ENCODE assay signal across 18 cellular contexts in genomic region chr7:8908889-8909288, GRCh38.
"Had no signal": no experiment of that assay in that cellular context is flagged by ENCODE, and none has a peak within 500 bp of the region (broad histone marks: within the 10 kb centered on the region; RNA-seq: fewer than 3 reads in every experiment).

No MANE protein-coding gene starts in this region.

- H3K27ac ChIP-seq: ascending aorta, colonic mucosa, gastrocnemius medialis, left ventricle myocardium inferior, sigmoid colon, VCaP had no signal

- H3K9me3 ChIP-seq: ascending aorta, colonic mucosa, gastrocnemius medialis, left ventricle myocardium inferior, sigmoid colon had no signal

- H3K4me1 Mint-ChIP-seq: central memory CD8-positive, alpha-beta T cell; stimulated activated memory B cell treated with anti-CD40 and anti-IgM and Interleukin-4, amounts not matched to agents 10 μg/mL and 1 μg/mL and 100 μg/mL, for 72 hours had no signal

- H3K36me3 Mint-ChIP-seq: stimulated activated memory B cell treated with anti-CD40 and anti-IgM and Interleukin-4, amounts not matched to agents 10 μg/mL and 1 μg/mL and 100 μg/mL, for 72 hours had no signal

- DNase-seq: activated CD4-positive, alpha-beta T cell treated with anti-CD3 and anti-CD28 coated beads, Interleukin-2, amount 50 U/mL, for 1 hour; activated CD4-positive, CD25-positive, alpha-beta regulatory T cell treated with anti-CD3 and anti-CD28 coated beads, Interleukin-2, amount 50 U/mL, for 72 hours; activated effector memory CD4-positive, alpha-beta T cell treated with anti-CD3 and anti-CD28 coated beads, Interleukin-2, amount 50 U/mL, for 16 hours; activated naive CD4-positive, alpha-beta T cell treated with anti-CD3 and anti-CD28 coated beads, Interleukin-2, amount 50 U/mL, for 16 hours; activated T-cell treated with anti-CD3 and anti-CD28 coated beads, Interleukin-2, amount 50 U/mL, for 72 hours; colonic mucosa; gastrocnemius medialis; head of caudate nucleus; kidney; left ventricle myocardium inferior; occipital lobe; posterior cingulate gyrus; sigmoid colon; stimulated activated CD4-positive, alpha-beta T cell treated with anti-CD3 and anti-CD28 coated beads, Interleukin-4, amount 100 ng/mL, for 4 hours had no signal

- H3K27me3 ChIP-seq: ascending aorta, colonic mucosa, gastrocnemius medialis, sigmoid colon had no signal

- H3K27me3 Mint-ChIP-seq: central memory CD8-positive, alpha-beta T cell; stimulated activated memory B cell treated with anti-CD40 and anti-IgM and Interleukin-4, amounts not matched to agents 10 μg/mL and 1 μg/mL and 100 μg/mL, for 72 hours had no signal

- H3K4me1 ChIP-seq: ascending aorta, colonic mucosa, gastrocnemius medialis, left ventricle myocardium inferior, sigmoid colon had no signal

- H3K36me3 ChIP-seq: ascending aorta, colonic mucosa, gastrocnemius medialis, left ventricle myocardium inferior, sigmoid colon had no signal

- H3K4me3 Mint-ChIP-seq: activated T-cell treated with anti-CD3 and anti-CD28 coated beads, Interleukin-2, amount 50 U/mL, for 72 hours; central memory CD8-positive, alpha-beta T cell; stimulated activated memory B cell treated with anti-CD40 and anti-IgM and Interleukin-4, amounts not matched to agents 10 μg/mL and 1 μg/mL and 100 μg/mL, for 72 hours had no signal

- H3K27ac Mint-ChIP-seq: activated T-cell treated with anti-CD3 and anti-CD28 coated beads, Interleukin-2, amount 50 U/mL, for 72 hours; stimulated activated memory B cell treated with anti-CD40 and anti-IgM and Interleukin-4, amounts not matched to agents 10 μg/mL and 1 μg/mL and 100 μg/mL, for 72 hours had no signal

- H3K4me3 ChIP-seq: ascending aorta, colonic mucosa, gastrocnemius medialis, left ventricle myocardium inferior, sigmoid colon had no signal

- H3K9me3 Mint-ChIP-seq: activated T-cell treated with anti-CD3 and anti-CD28 coated beads, Interleukin-2, amount 50 U/mL, for 72 hours; central memory CD8-positive, alpha-beta T cell; stimulated activated memory B cell treated with anti-CD40 and anti-IgM and Interleukin-4, amounts not matched to agents 10 μg/mL and 1 μg/mL and 100 μg/mL, for 72 hours had no signal
